Comparison of ENCODE assay signal across 1 cellular context in genomic region chr2:65431417-65432226, GRCh38.
TF ChIP-seq lines count a peak whose summit lies in the region.

No MANE protein-coding gene starts in this region.

TF ChIP-seq in HepG2, 621 proteins besides CTCF, POLR2A, EP300 and RAD21 (continued from another document and continues in another):
- TF ChIP-seq ZNF296 (CRISPR knock-in tag; conservative IDR thresholded peaks at IDR 0.05) (0 out of 2 replicates have a peak, but pooled peaks have one; percentile 19), ATF6 (CRISPR knock-in tag; conservative IDR thresholded peaks at IDR 0.05) (no peak), SKIL (CRISPR knock-in tag; IDR thresholded peaks at IDR 0.05; ENCODE audit: borderline replicate concordance) (peak; percentile 34; the same call in 1 of the 2 replicates), THRA (CRISPR knock-in tag; IDR thresholded peaks at IDR 0.05; ENCODE audit: borderline replicate concordance) (peak; percentile 32; the same call in 1 of the 2 replicates), HIVEP1 (CRISPR knock-in tag; IDR thresholded peaks at IDR 0.05) (peak; percentile 45; the same call in 1 of the 2 replicates), ZNF670 (CRISPR knock-in tag; IDR thresholded peaks at IDR 0.05; ENCODE audit: borderline replicate concordance) (0 out of 2 replicates have a peak, but pooled peaks have one; percentile 29), AGO2 (optimal IDR thresholded peaks at IDR 0.05; ENCODE audit: low read depth, low read length) (peak; percentile 75), PHF20 (CRISPR knock-in tag; IDR thresholded peaks at IDR 0.05) (peak; percentile 56; the same call in 1 of the 2 replicates), HOXA5 (CRISPR knock-in tag; IDR thresholded peaks at IDR 0.05) (0 out of 2 replicates have a peak, but pooled peaks have one; percentile 62), ZNF558 (CRISPR knock-in tag; IDR thresholded peaks at IDR 0.05; ENCODE audit: borderline replicate concordance) (no peak; the same call in none of the 2 replicates), NRL (CRISPR knock-in tag; IDR thresholded peaks at IDR 0.05; ENCODE audit: borderline replicate concordance) (no peak), WIZ (CRISPR knock-in tag; IDR thresholded peaks at IDR 0.05) (no peak), NR2F2 (IDR thresholded peaks at IDR 0.05; ENCODE audit: borderline replicate concordance, low read depth) (peak; percentile 19; the same call in 1 of the 2 replicates), ZBTB7B (CRISPR knock-in tag; IDR thresholded peaks at IDR 0.05) (peak; percentile 55; the same call in 1 of the 2 replicates), HDAC6 (IDR thresholded peaks at IDR 0.05; ENCODE audit: low read depth, low read length) (no peak), HNRNPLL (IDR thresholded peaks at IDR 0.05; ENCODE audit: low read depth, low read length, poor library complexity, severe bottlenecking) (peak; percentile 44), ZNF710 (CRISPR knock-in tag; IDR thresholded peaks at IDR 0.05; ENCODE audit: borderline replicate concordance) (0 out of 2 replicates have a peak, but pooled peaks have one; percentile 28), ZBTB10 (CRISPR knock-in tag; IDR thresholded peaks at IDR 0.05; ENCODE audit: borderline replicate concordance) (0 out of 2 replicates have a peak, but pooled peaks have one; percentile 23), ZNF570 (CRISPR knock-in tag; IDR thresholded peaks at IDR 0.05; ENCODE audit: borderline replicate concordance) (no peak), ZEB1 (IDR thresholded peaks at IDR 0.05; ENCODE audit: insufficient replicate concordance, low read depth) (peak; percentile 20), KMT2A (CRISPR knock-in tag; IDR thresholded peaks at IDR 0.05) (no peak; the same call in 1 of the 2 replicates), FOXO4 (CRISPR knock-in tag; conservative IDR thresholded peaks at IDR 0.05) (0 out of 2 replicates have a peak, but pooled peaks have one; percentile 34), U2AF2 (IDR thresholded peaks at IDR 0.05; ENCODE audit: low read depth, low read length) (no peak), ZNF75D (CRISPR knock-in tag; IDR thresholded peaks at IDR 0.05; ENCODE audit: borderline replicate concordance) (no peak), ZNF513 (CRISPR knock-in tag; conservative IDR thresholded peaks at IDR 0.05) (0 out of 2 replicates have a peak, but pooled peaks have one; percentile 14), MED13 (CRISPR knock-in tag; IDR thresholded peaks at IDR 0.05) (0 out of 2 replicates have a peak, but pooled peaks have one; percentile 27), RBFOX2 (IDR thresholded peaks at IDR 0.05; ENCODE audit: low read depth, low read length) (peak; percentile 21), KLF15 (CRISPR knock-in tag; IDR thresholded peaks at IDR 0.05; ENCODE audit: borderline replicate concordance) (peak; percentile 75; the same call in 1 of the 2 replicates), ZBTB20 (CRISPR knock-in tag; IDR thresholded peaks at IDR 0.05; ENCODE audit: borderline replicate concordance, low read depth) (no peak), CC2D1A (CRISPR knock-in tag; IDR thresholded peaks at IDR 0.05) (no peak), XRCC5 (optimal IDR thresholded peaks at IDR 0.05; ENCODE audit: low read length) (peak; percentile 33), PHF21A (CRISPR knock-in tag; IDR thresholded peaks at IDR 0.05) (0 out of 2 replicates have a peak, but pooled peaks have one; percentile 28), PHF8 (CRISPR knock-in tag; IDR thresholded peaks at IDR 0.05) (peak; percentile 56), ZNF484 (CRISPR knock-in tag; IDR thresholded peaks at IDR 0.05; ENCODE audit: borderline replicate concordance, low read depth) (no peak), MTF1 (CRISPR knock-in tag; IDR thresholded peaks at IDR 0.05) (no peak), SMARCC2 (IDR thresholded peaks at IDR 0.05) (no peak), DDIT3 (CRISPR knock-in tag; IDR thresholded peaks at IDR 0.05) (no peak), ZNF720 (CRISPR knock-in tag; IDR thresholded peaks at IDR 0.05) (no peak), SMAD1 (CRISPR knock-in tag; IDR thresholded peaks at IDR 0.05; ENCODE audit: borderline replicate concordance, low read depth) (no peak), LRRFIP1 (CRISPR knock-in tag; conservative IDR thresholded peaks at IDR 0.05) (no peak), ZNF264 (CRISPR knock-in tag; IDR thresholded peaks at IDR 0.05) (0 out of 2 replicates have a peak, but pooled peaks have one; percentile 21), NFE2L2 (IDR thresholded peaks at IDR 0.05; ENCODE audit: low read length) (no peak), ZBTB33 (CRISPR knock-in tag; IDR thresholded peaks at IDR 0.05) (no peak), ZBTB21 (CRISPR knock-in tag; IDR thresholded peaks at IDR 0.05) (no peak), FOXO1 (CRISPR knock-in tag; IDR thresholded peaks at IDR 0.05) (no peak)
